29 cellular contexts compared by ENCODE assay signal in genomic region chr1:145730900-145731299, GRCh38. TPM values are rescaled to one million over a fixed set of nuclear protein-coding genes. Genes with fewer than 3 reads are reported as not detected.
DNase-seq lines count a peak whose midpoint lies in the region; ATAC-seq and TF ChIP-seq lines count a peak whose summit lies in the region.
"Had no signal": no experiment of that assay in that cellular context is flagged by ENCODE, and none has a peak within 500 bp of the region (broad histone marks: within the 10 kb centered on the region; RNA-seq: fewer than 3 reads in every experiment).

No MANE protein-coding gene starts in this region.

- H3K9me3 ChIP-seq in H9 (ENCODE audit: control insufficient read depth, low read depth, low read length) (no peaks in the 10 kb centered on the region), Panc1 (ENCODE audit: control insufficient read depth, insufficient read depth, low read depth, low read length) (no peaks in the 10 kb centered on the region), adrenal gland (replicated peaks in 1 of 3) (no peaks in the 10 kb centered on the region)
- H3K9me3 ChIP-seq: left lung, upper lobe of left lung had no signal

- H3K27ac ChIP-seq in H9 (ENCODE audit: insufficient read length, low read depth, low read length) = no peak overlapping the region
- no peak overlapping the region for H3K27ac ChIP-seq in Panc1 (ENCODE audit: low read length)
- H3K27ac ChIP-seq in adrenal gland = no peak overlapping the region
- H3K27ac ChIP-seq: cardiac muscle cell, coronary artery, left lung, SK-N-MC, upper lobe of left lung had no signal

- peak; percentile 10 for DNase-seq in NCI-H2196 treated with DMSO at 0.1 percent for 48 hours (lab: John Stamatoyannopoulos, UW; ENCODE audit: unreplicated experiment)
- no peak for DNase-seq in NCI-H2196 (lab: John Stamatoyannopoulos, UW; ENCODE audit: unreplicated experiment)
- DNase-seq in H9 = no peak
- no peak for DNase-seq in Panc1 (ENCODE audit: low read depth, low spot score)
- no peak for DNase-seq in left lobe of liver (ENCODE audit: low spot score)
- DNase-seq in adrenal gland = no peak
- DNase-seq in HuH-7 (ENCODE audit: low spot score) = no peak
- no peak for DNase-seq in activated CD8-positive, alpha-beta T cell treated with anti-CD3 and anti-CD28 coated beads, Interleukin-2, amount 10 ng/mL, durations not matched to agents 7 days and 5 days
- DNase-seq: activated CD8-positive, alpha-beta memory T cell treated with anti-CD3 and anti-CD28 coated beads, Interleukin-2, amount 10 ng/mL, durations not matched to agents 7 days and 5 days; activated gamma-delta T cell treated with Interleukin-2 at 50 U/mL for 16 hours; activated T-cell treated with anti-CD3 and anti-CD28 coated beads, Interleukin-2, amount 50 U/mL, for 48 hours; CD4-positive, alpha-beta memory T cell; DMS 273 treated with DMSO at 0.1 percent for 48 hours; effector CD8-positive, alpha-beta T cell; left lung; NCI-H1105 treated with DMSO at 0.1 percent for 48 hours; NCI-H187 treated with DMSO at 0.1 percent for 48 hours; NCI-H2227 treated with DMSO at 0.1 percent for 48 hours; stimulated activated naive CD4-positive, alpha-beta T cell; upper lobe of left lung had no signal

- H4K91ac ChIP-seq in H9 (ENCODE audit: insufficient read length, low read depth, low read length) = no peak overlapping the region

- POLR2A ChIA-PET in Panc1 (lab: Charles Lee) = no interaction called here
- POLR2A ChIA-PET in activated CD8-positive, alpha-beta T cell treated with anti-CD3 and anti-CD28 coated beads, Interleukin-2, amount 10 ng/mL, durations not matched to agents 7 days and 5 days (lab: Charles Lee) = no interaction called here

- H3T11ph ChIP-seq in H9 (ENCODE audit: low read length) = no peak overlapping the region

- H3K27me3 Mint-ChIP-seq in H9 (ENCODE audit: low read depth) = no peaks in the 10 kb centered on the region; the same call in 1 of the 2 replicates
- no peaks in the 10 kb centered on the region for H3K27me3 Mint-ChIP-seq in activated CD8-positive, alpha-beta T cell treated with anti-CD3 and anti-CD28 coated beads, Interleukin-2, amount 10 ng/mL, durations not matched to agents 7 days and 5 days (ENCODE audit: low read depth)
- H3K27me3 Mint-ChIP-seq: activated CD8-positive, alpha-beta memory T cell treated with anti-CD3 and anti-CD28 coated beads, Interleukin-2, amount 10 ng/mL, durations not matched to agents 7 days and 5 days; CD4-positive, alpha-beta memory T cell; IgD-negative memory B cell had no signal

- no peak overlapping the region for H3K9ac ChIP-seq in H9 (ENCODE audit: extremely low read depth, insufficient read length, low read length)

- H3K56ac ChIP-seq in H9 (ENCODE audit: insufficient read length, low read depth, low read length) = no peak overlapping the region

- H3K27me3 ChIP-seq in H9 (ENCODE audit: insufficient read depth, low read length) (no peaks in the 10 kb centered on the region), Panc1 (ENCODE audit: control insufficient read depth, insufficient read depth, low read length) (no peaks in the 10 kb centered on the region), adrenal gland (no peaks in the 10 kb centered on the region)
- H3K27me3 ChIP-seq: cardiac muscle cell, left lung, upper lobe of left lung had no signal

- H2AFZ ChIP-seq in H9 (ENCODE audit: low read length) = no peak overlapping the region

- H2BK5ac ChIP-seq in H9 (ENCODE audit: insufficient read length, low read length) = no peak overlapping the region

- H4K8ac ChIP-seq in H9 (replicated peaks; ENCODE audit: insufficient read length, low read depth, low read length) = no peak overlapping the region

- H3K79me2 ChIP-seq in H9 (ENCODE audit: insufficient read depth, low read length) = no peaks in the 10 kb centered on the region

- H3K4me1 ChIP-seq in H9 (ENCODE audit: insufficient read depth, low read length) (no peaks in the 10 kb centered on the region; the same call in 1 of the 2 replicates), Panc1 (ENCODE audit: control insufficient read depth, insufficient read depth, low read length) (no peaks in the 10 kb centered on the region), adrenal gland (replicated peaks in 1 of 2) (peaks cover 4 to 7% of the 10 kb centered on the region in 2 donors)
- H3K4me1 ChIP-seq: left lung, upper lobe of left lung had no signal

- no peak overlapping the region for H3K14ac ChIP-seq in H9 (ENCODE audit: insufficient read depth, low read length)

- no peak overlapping the region for H3K4me3 ChIP-seq in Panc1 (ENCODE audit: low read depth in 2 of 2, low read length in 2 of 2)
- no peak overlapping the region for H3K4me3 ChIP-seq in adrenal gland
- H3K4me3 ChIP-seq: cardiac muscle cell, coronary artery, left lung, SK-N-MC, upper lobe of left lung had no signal

- no peak overlapping the region for H3K4ac ChIP-seq in H9 (ENCODE audit: low read depth, low read length)

- H4K5ac ChIP-seq in H9 (ENCODE audit: insufficient read length, low read depth, low read length) = no peak overlapping the region

- no peaks in the 10 kb centered on the region for H3K36me3 Mint-ChIP-seq in H9 (ENCODE audit: insufficient read depth in 1 of 3, low read depth in 3 of 3)
- H3K36me3 Mint-ChIP-seq in activated CD8-positive, alpha-beta T cell treated with anti-CD3 and anti-CD28 coated beads, Interleukin-2, amount 10 ng/mL, durations not matched to agents 7 days and 5 days (ENCODE audit: low read depth) = no peaks in the 10 kb centered on the region
- H3K36me3 Mint-ChIP-seq: CD4-positive, alpha-beta memory T cell had no signal

- no peak overlapping the region for H3K18ac ChIP-seq in H9 (ENCODE audit: insufficient read length, low read depth, low read length)

- no peak overlapping the region; a peak in 1 of 5 replicates for H3K4me3 Mint-ChIP-seq in H9
- no peak overlapping the region for H3K4me3 Mint-ChIP-seq in activated CD8-positive, alpha-beta T cell treated with anti-CD3 and anti-CD28 coated beads, Interleukin-2, amount 10 ng/mL, durations not matched to agents 7 days and 5 days
- H3K4me3 Mint-ChIP-seq: activated CD8-positive, alpha-beta memory T cell treated with anti-CD3 and anti-CD28 coated beads, Interleukin-2, amount 10 ng/mL, durations not matched to agents 7 days and 5 days; CD4-positive, alpha-beta memory T cell; IgD-negative memory B cell had no signal

- H4K20me1 ChIP-seq in H9 (ENCODE audit: control insufficient read depth, insufficient read depth, insufficient read length) = no peaks in the 10 kb centered on the region

- H2BK120ac ChIP-seq in H9 (ENCODE audit: low read depth, low read length, poor library complexity, severe bottlenecking) = no peak overlapping the region

- TF ChIP-seq CTCF in H9 (conservative IDR thresholded peaks at IDR 0.05) = peak; percentile 39; the same call in 2 of the 3 replicates
- peak; percentile 19 for TF ChIP-seq CTCF in Panc1 (IDR thresholded peaks at IDR 0.05)
- TF ChIP-seq CTCF in adrenal gland (IDR thresholded peaks at IDR 0.05) = no peak

- H3K4me1 Mint-ChIP-seq in H9 = peaks cover 15 to 20% of the 10 kb centered on the region in 2 experiments
- H3K4me1 Mint-ChIP-seq in activated CD8-positive, alpha-beta T cell treated with anti-CD3 and anti-CD28 coated beads, Interleukin-2, amount 10 ng/mL, durations not matched to agents 7 days and 5 days (ENCODE audit: low read depth) = peaks cover 2% of the 10 kb centered on the region
- H3K4me1 Mint-ChIP-seq: CD4-positive, alpha-beta memory T cell had no signal

- no TSS peak for BruUV-seq in Panc1 (replicated peaks; lab: Mats Ljungman, UMichigan)

- no peak for TF ChIP-seq POLR2A in adrenal gland (IDR thresholded peaks at IDR 0.05)

- H2AK5ac ChIP-seq in H9 (ENCODE audit: insufficient read length, low read length) = no peak overlapping the region

- in situ Hi-C loops in Panc1 (cut with HindIII; ENCODE audit: low pct_unique_long_range_greater_than_20kb, low sequenced_read_pairs) = no loop called here

- H3K27ac Mint-ChIP-seq in H9 = no peak overlapping the region
- H3K27ac Mint-ChIP-seq in activated CD8-positive, alpha-beta T cell treated with anti-CD3 and anti-CD28 coated beads, Interleukin-2, amount 10 ng/mL, durations not matched to agents 7 days and 5 days = no peak overlapping the region
- H3K27ac Mint-ChIP-seq: activated CD8-positive, alpha-beta memory T cell treated with anti-CD3 and anti-CD28 coated beads, Interleukin-2, amount 10 ng/mL, durations not matched to agents 7 days and 5 days; CD4-positive, alpha-beta memory T cell; IgD-negative memory B cell had no signal

- ATAC-seq in Panc1 (no peak), left lobe of liver (peak; percentile 8)
- ATAC-seq in activated CD8-positive, alpha-beta T cell treated with anti-CD3 and anti-CD28 coated beads, Interleukin-2, amount 10 ng/mL, durations not matched to agents 7 days and 5 days = no peak
- ATAC-seq: activated CD8-positive, alpha-beta memory T cell treated with anti-CD3 and anti-CD28 coated beads, Interleukin-2, amount 10 ng/mL, durations not matched to agents 7 days and 5 days; left lung had no signal

- no peaks in the 10 kb centered on the region for H3K9me3 Mint-ChIP-seq in H9
- no peaks in the 10 kb centered on the region for H3K9me3 Mint-ChIP-seq in activated CD8-positive, alpha-beta T cell treated with anti-CD3 and anti-CD28 coated beads, Interleukin-2, amount 10 ng/mL, durations not matched to agents 7 days and 5 days (ENCODE audit: insufficient read depth)
- H3K9me3 Mint-ChIP-seq: CD4-positive, alpha-beta memory T cell; IgD-negative memory B cell had no signal

- CTCF ChIA-PET in Panc1 (lab: Charles Lee) = no interaction called here
- CTCF ChIA-PET in activated CD8-positive, alpha-beta T cell treated with anti-CD3 and anti-CD28 coated beads, Interleukin-2, amount 10 ng/mL, durations not matched to agents 7 days and 5 days (lab: Charles Lee) = no interaction called here

- no CpG with 5 or more reads among the region's 3 CpGs for WGBS in H9 (ENCODE audit: extremely low coverage, insufficient read length, low lambda C conversion rate)
- 96 to 99% (median 97%) methylated on average over 3 of the region's 3 CpGs for WGBS in adrenal gland, 4 donors

- H3K23me2 ChIP-seq in H9 (ENCODE audit: insufficient read length, low read depth, low read length, poor library complexity, severe bottlenecking) = no peaks in the 10 kb centered on the region

- no peak overlapping the region for H3K4me2 ChIP-seq in H9 (ENCODE audit: insufficient read depth, insufficient read length, low read length)

- no peak overlapping the region for H3K23ac ChIP-seq in H9 (ENCODE audit: insufficient read length, low read depth, low read length)

- H3K36me3 ChIP-seq in Panc1 (ENCODE audit: control insufficient read depth, insufficient read depth, low read length) (no peaks in the 10 kb centered on the region), adrenal gland (replicated peaks in 1 of 2) (no peaks in the 10 kb centered on the region)
- H3K36me3 ChIP-seq: cardiac muscle cell, left lung, upper lobe of left lung had no signal

- no peak overlapping the region for H2BK20ac ChIP-seq in H9 (ENCODE audit: low read depth, low read length, poor library complexity, severe bottlenecking)

- intact Hi-C loops in Panc1 (cut with micrococcal nuclease; ENCODE audit: unreplicated experiment) = no loop called here
- intact Hi-C loops in adrenal gland (cut with DNase I) = loop anchor here in 1 of 2 donors (10.0 kb wide), 1 partner anchor 94 kb away; the partner anchor contains the start of genes POLR3C and RNF115

- no peak overlapping the region for H2BK15ac ChIP-seq in H9 (ENCODE audit: low read depth, low read length)

- no peak overlapping the region for H2BK12ac ChIP-seq in H9 (ENCODE audit: insufficient read length, low read depth, low read length)

- H3K79me1 ChIP-seq in H9 (ENCODE audit: insufficient read depth, low read depth, low read length, poor library complexity, severe bottlenecking) = no peaks in the 10 kb centered on the region

RNA-seq across cellular contexts. Expression of gene CD160, which starts 11.6 kb away (rescaled TPM):
- not detected in 2 replicates for total RNA-seq in H9 (2021)
- total RNA-seq in Panc1 (2021; ENCODE audit: unreplicated experiment) = not detected
- 0.16 TPM for polyA plus RNA-seq in Panc1 (2012; ENCODE audit: insufficient read length)
- not detected for total RNA-seq in left lobe of liver
- total RNA-seq in adrenal gland = under 1 TPM in 1 of 8 donors, not detected in 7; 0.21 TPM
- polyA plus RNA-seq in adrenal gland = under 1 TPM; 0.10 to 0.48 (median 0.35) TPM
- 1 to 10 TPM; 2.4 to 3.1 TPM for total RNA-seq in activated CD8-positive, alpha-beta T cell treated with anti-CD3 and anti-CD28 coated beads, Interleukin-2, amount 10 ng/mL, durations not matched to agents 7 days and 5 days
- total RNA-seq: astrocyte; cardiac muscle cell; CD4-positive, alpha-beta memory T cell; epithelial cell of proximal tubule; glomerular endothelial cell; M059J; myocyte had no signal

RNA-seq across cellular contexts. Expression of gene PDZK1, which starts 23.7 kb away (rescaled TPM):
- not detected in 2 replicates for total RNA-seq in H9 (2021)
- 2.3 TPM for total RNA-seq in Panc1 (2021; ENCODE audit: unreplicated experiment)
- 0.70 TPM for polyA plus RNA-seq in Panc1 (2012; ENCODE audit: insufficient read length)
- 76.0 TPM for total RNA-seq in left lobe of liver
- 1 to 10 TPM; 1.8 to 7.5 (median 3.6) TPM for total RNA-seq in adrenal gland
- 1 to 10 TPM; 3.4 to 3.9 (median 3.5) TPM for polyA plus RNA-seq in adrenal gland
- under 1 TPM; 0.34 to 0.78 TPM for total RNA-seq in activated CD8-positive, alpha-beta T cell treated with anti-CD3 and anti-CD28 coated beads, Interleukin-2, amount 10 ng/mL, durations not matched to agents 7 days and 5 days
- total RNA-seq: CD4-positive, alpha-beta memory T cell; glomerular endothelial cell had no signal

Comparison
In these comparisons a context has a peak if more than half of its experiments do, and no peak if none do; other contexts are left out.
1. CTCF ChIP-seq: peak in H9 (single experiment) and Panc1 (single experiment); none in adrenal gland (0 of 6).